19 cellular contexts compared by ENCODE assay signal in the genomic region with DNA sequence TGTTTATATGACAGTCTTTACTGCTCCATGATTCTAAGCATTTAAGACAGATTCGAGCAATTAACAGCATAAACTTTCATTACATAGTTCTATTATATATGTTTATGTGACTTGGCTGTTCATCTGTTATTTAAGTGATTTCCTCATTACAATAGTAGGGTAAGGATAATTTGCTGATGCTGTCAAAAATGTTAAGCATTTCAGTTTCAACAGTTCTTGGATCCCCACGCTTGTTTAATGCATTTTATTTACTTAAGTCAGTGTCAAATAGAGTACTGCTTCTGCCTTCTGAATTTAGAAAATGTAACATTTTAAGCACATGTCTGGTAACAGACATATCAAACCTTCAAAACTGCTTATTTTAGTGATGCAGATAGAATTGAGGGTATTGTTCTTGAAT. TPM values are rescaled to one million over a fixed set of nuclear protein-coding genes. Genes with fewer than 3 reads are reported as not detected.
DNase-seq lines count a peak whose midpoint lies in the region; ATAC-seq and TF ChIP-seq lines count a peak whose summit lies in the region.
"Had no signal": no experiment of that assay in that cellular context is flagged by ENCODE, and none has a peak within 500 bp of the region (broad histone marks: within the 10 kb centered on the region; RNA-seq: fewer than 3 reads in every experiment).

No MANE protein-coding gene starts in this region.

- no peak overlapping the region for H3K4me3 ChIP-seq in HUES64 (ENCODE audit: low read length)
- H3K4me3 ChIP-seq in fibroblast of villous mesenchyme (ENCODE audit: low read depth, low read length): no peak overlapping the region
- peak overlapping the region; percentile 5 for H3K4me3 ChIP-seq in smooth muscle cell
- H3K4me3 ChIP-seq: cardiac muscle cell, stomach had no signal

- H3K27ac ChIP-seq in HUES64 (ENCODE audit: low read depth, low read length) (0 out of 2 replicates have a peak overlapping the region, but pooled peaks have one; percentile 39), smooth muscle cell (ENCODE audit: low read depth) (peak overlapping the region; percentile 16)
- H3K27ac ChIP-seq: cardiac muscle cell, stomach had no signal

- H3K4me2 ChIP-seq in smooth muscle cell: peak overlapping the region; percentile 56

- peaks cover 79% of the 10 kb centered on the region for H3K4me1 ChIP-seq in HUES64 (ENCODE audit: insufficient read depth, low read length)
- peaks cover 56% of the 10 kb centered on the region for H3K4me1 ChIP-seq in smooth muscle cell (ENCODE audit: low read depth)

- no peak for ATAC-seq in GM18873 (IDR thresholded peaks at IDR 0.05; ENCODE audit: low FRiP score, unreplicated experiment)
- ATAC-seq: activated CD8-positive, alpha-beta memory T cell treated with anti-CD3 and anti-CD28 coated beads, Interleukin-2, amount 10 ng/mL, durations not matched to agents 7 days and 5 days; left cardiac atrium; natural killer cell had no signal

- H4K20me1 ChIP-seq in smooth muscle cell (ENCODE audit: low read depth): peaks cover 12% of the 10 kb centered on the region

- H3K9me3 ChIP-seq in HUES64 (ENCODE audit: insufficient read depth, low read depth, low read length) (no peaks in the 10 kb centered on the region), smooth muscle cell (replicated peaks; ENCODE audit: low read depth) (no peaks in the 10 kb centered on the region)
- H3K9me3 ChIP-seq: stomach had no signal

- no peak overlapping the region for H2AFZ ChIP-seq in smooth muscle cell (ENCODE audit: low read depth)

- WGBS in HUES64: 87% methylated on average over 1 of the region's 2 CpGs
- 54% methylated on average over 2 of the region's 2 CpGs for WGBS in smooth muscle cell (ENCODE audit: low lambda C conversion rate)

- H3F3A ChIP-seq in smooth muscle cell (ENCODE audit: low read depth): no peaks in the 10 kb centered on the region

- no peaks in the 10 kb centered on the region for H3K27me3 ChIP-seq in HUES64 (ENCODE audit: insufficient read depth, low read length)
- H3K27me3 ChIP-seq in smooth muscle cell (ENCODE audit: low read depth): no peaks in the 10 kb centered on the region
- H3K27me3 ChIP-seq: cardiac muscle cell, stomach had no signal

- no peak overlapping the region for H3K9ac ChIP-seq in HUES64 (ENCODE audit: low read depth, low read length)
- no peak overlapping the region for H3K9ac ChIP-seq in smooth muscle cell (ENCODE audit: low read depth)

- TF ChIP-seq CTCF in fibroblast of villous mesenchyme (IDR thresholded peaks at IDR 0.05; ENCODE audit: insufficient read depth, low read depth, low read length): no peak
- TF ChIP-seq CTCF in smooth muscle cell (IDR thresholded peaks at IDR 0.05; ENCODE audit: borderline replicate concordance, insufficient read depth, poor library complexity, severe bottlenecking): no peak

- H3K79me2 ChIP-seq in smooth muscle cell (ENCODE audit: low read depth): peaks cover 98% of the 10 kb centered on the region

- H3K36me3 ChIP-seq in HUES64 (ENCODE audit: insufficient read depth, low read length) (peaks cover 78% of the 10 kb centered on the region), smooth muscle cell (ENCODE audit: low read depth) (no peaks in the 10 kb centered on the region)
- H3K36me3 ChIP-seq: cardiac muscle cell, stomach had no signal

- peak; percentile 35 for DNase-seq in amniotic epithelial cell (ENCODE audit: low read depth)
- DNase-seq in fibroblast of villous mesenchyme (ENCODE audit: low read depth): peak; percentile 56
- no peak for DNase-seq in smooth muscle cell (lab: John Stamatoyannopoulos, UW; ENCODE audit: unreplicated experiment)
- no peak for DNase-seq in NCI-H69 (lab: John Stamatoyannopoulos, UW)
- no peak for DNase-seq in SKM-1 (lab: John Stamatoyannopoulos, UW; ENCODE audit: unreplicated experiment)
- DNase-seq: activated CD4-positive, alpha-beta T cell treated with anti-CD3 and anti-CD28 coated beads for 4 hours; activated CD8-positive, alpha-beta memory T cell treated with anti-CD3 and anti-CD28 coated beads, Interleukin-2, amount 10 ng/mL, durations not matched to agents 7 days and 5 days; left cardiac atrium; MM.1S; natural killer cell; NCI-H1436 treated with DMSO at 0.1 percent for 48 hours; NCI-H524; SHP77; stimulated activated CD4-positive, alpha-beta T cell treated with anti-CD3 and anti-CD28 coated beads, Interleukin-4, amount 100 ng/mL, for 1 hour; stomach; trophoblast cell had no signal

RNA-seq across cellular contexts. Expression of gene TCF4, which starts 8.1 kb away (rescaled TPM):
- polyA plus RNA-seq in HUES64 (2013, experiment 1 of 2): 46.3 TPM
- 50.8 TPM for polyA plus RNA-seq in HUES64 (2013, experiment 2 of 2)
- 81.5 and 84.6 TPM in 2 replicates for total RNA-seq in fibroblast of villous mesenchyme
- total RNA-seq in smooth muscle cell: 120 and 141 TPM in 2 replicates
- 105 and 154 TPM in 2 replicates for polyA plus RNA-seq in smooth muscle cell

Comparison
In these comparisons a context has a peak if more than half of its experiments do, and no peak if none do; other contexts are left out.
1. DNase-seq: peak in amniotic epithelial cell (single experiment) and fibroblast of villous mesenchyme (single experiment); none in smooth muscle cell (single experiment), NCI-H69 (single experiment) and SKM-1 (single experiment).